Comparison of ENCODE assay signal across 35 cellular contexts in genomic region chr14:43140453-43140852, GRCh38.
A peak's percentile ranks its signal among the peaks of the same experiment; 100 is the strongest.
DNase-seq lines count a peak whose midpoint lies in the region; ATAC-seq, FAIRE-seq and TF ChIP-seq lines count a peak whose summit lies in the region.
"Had no signal": no experiment of that assay in that cellular context is flagged by ENCODE, and none has a peak within 500 bp of the region (broad histone marks: within the 10 kb centered on the region; RNA-seq: fewer than 3 reads in every experiment).

No MANE protein-coding gene starts in this region.

- TF ChIP-seq EP300 in HepG2 (IDR thresholded peaks at IDR 0.05; ENCODE audit: low read depth in 2 of 2, low read length in 2 of 2) (no peak), HepG2 (CRISPR knock-in tag; IDR thresholded peaks at IDR 0.05; ENCODE audit: borderline replicate concordance) (no peak)

- in situ Hi-C loops in HepG2 (cut with HindIII; ENCODE audit: extremely low pct_ligation_motif_present, low pct_unique_long_range_greater_than_20kb): no loop called here

- H3K9ac ChIP-seq in HepG2 (ENCODE audit: insufficient read depth, low read depth, low read length): no peak overlapping the region
- H3K9ac ChIP-seq in Karpas-422 (ENCODE audit: low read length): no peak overlapping the region
- H3K9ac ChIP-seq in SU-DHL-6 (ENCODE audit: low read length): no peak overlapping the region
- H3K9ac ChIP-seq: BLaER1; BLaER1 treated with 17β-estradiol and CSF1 and Interleukin-3, amounts not matched to agents 10 nM and 100 nM had no signal

- TF ChIP-seq POLR2A in HepG2 (IDR thresholded peaks at IDR 0.05; ENCODE audit: insufficient read depth in 1 of 2, low read depth in 2 of 2, low read length in 2 of 2) (no peak), right lobe of liver (IDR thresholded peaks at IDR 0.05) (no peak)

- DNase-seq in HepG2 (ENCODE audit: low spot score) (no peak), right lobe of liver (no peak), Karpas-422 (no peak), urothelium cell line (ENCODE audit: low spot score) (no peak), KG1 (lab: John Stamatoyannopoulos, UW) (no peak), HuH-7.5 (ENCODE audit: low spot score) (no peak), frontal cortex (ENCODE audit: low spot score in 2 of 2) (no peak)
- DNase-seq: 8988T; ACHN; AML-193; BE2C; C1 segment of cervical spinal cord; Caco-2; Calu3; CD4-positive, alpha-beta memory T cell; CD4-positive, alpha-beta T cell; CD4-positive, CD25-positive, alpha-beta regulatory T cell; CD8-positive, alpha-beta memory T cell; CD8-positive, alpha-beta T cell; COR-L47; DMS 273 treated with DMSO at 0.1 percent for 48 hours; DMS153; DMS53; DMS79; DMS79 treated with DMSO at 0.1 percent for 48 hours; DND-41; EL had no signal

- no peaks in the 10 kb centered on the region for H3K27me3 ChIP-seq in HepG2 (ENCODE audit: control insufficient read depth in 1 of 2, insufficient read depth in 2 of 2, low read length in 2 of 2)
- no peaks in the 10 kb centered on the region for H3K27me3 ChIP-seq in right lobe of liver
- H3K27me3 ChIP-seq in Karpas-422 (ENCODE audit: low read length): no peaks in the 10 kb centered on the region
- no peaks in the 10 kb centered on the region for H3K27me3 ChIP-seq in SU-DHL-6 (ENCODE audit: low read length)
- H3K27me3 ChIP-seq: BE2C; BLaER1; BLaER1 treated with 17β-estradiol and CSF1 and Interleukin-3, amounts not matched to agents 10 nM and 100 nM had no signal

- H3K4me2 ChIP-seq in HepG2 (ENCODE audit: low read depth, low read length) (no peak overlapping the region), Karpas-422 (ENCODE audit: low read depth, low read length, poor library complexity, severe bottlenecking) (no peak overlapping the region), SU-DHL-6 (ENCODE audit: low read depth, low read length, poor library complexity, severe bottlenecking) (no peak overlapping the region)
- H3K4me2 ChIP-seq: A549; BLaER1; BLaER1 treated with 17β-estradiol and CSF1 and Interleukin-3, amounts not matched to agents 10 nM and 100 nM had no signal

- H3F3A ChIP-seq in SU-DHL-6 (ENCODE audit: insufficient read depth): no peaks in the 10 kb centered on the region

- 1% methylated on average over 2 of the region's 2 CpGs for WGBS in HepG2 (ENCODE audit: low lambda C conversion rate)
- WGBS in right lobe of liver (ENCODE audit: insufficient coverage, low coverage, low lambda C conversion rate, missing lambda C conversion rate): 36% methylated on average over 2 of the region's 2 CpGs

- intact Hi-C loops in HepG2 (cut with micrococcal nuclease; ENCODE audit: unreplicated experiment): no loop called here
- intact Hi-C loops in right lobe of liver (cut with DNase I): no loop called here

- TF ChIP-seq CTCF in HepG2 (CRISPR knock-in tag; IDR thresholded peaks at IDR 0.05) (no peak), right lobe of liver (IDR thresholded peaks at IDR 0.05) (no peak), SU-DHL-6 (IDR thresholded peaks at IDR 0.05; ENCODE audit: insufficient read depth, low read length, poor library complexity, severe bottlenecking) (no peak)

- FAIRE-seq in HepG2 (lab: Jason Lieb, UNC) (no peak), urothelium cell line (lab: Jason Lieb, UNC) (peak; percentile 35), frontal cortex (lab: Jason Lieb, UNC) (no peak)
- FAIRE-seq: A204.1, A549, D721Med had no signal

- H3K9me2 ChIP-seq in Karpas-422 (replicated peaks; ENCODE audit: insufficient read depth, low read length) (no peaks in the 10 kb centered on the region), SU-DHL-6 (replicated peaks; ENCODE audit: insufficient read depth, low read length) (no peaks in the 10 kb centered on the region)

- BruUV-seq in HepG2 (replicated peaks; lab: Mats Ljungman, UMichigan): no TSS peak

- no peak overlapping the region for H2AFZ ChIP-seq in HepG2 (ENCODE audit: low read length)
- H2AFZ ChIP-seq in Karpas-422 (ENCODE audit: low read length): peak overlapping the region; percentile 13; the same call in 1 of the 2 replicates
- H2AFZ ChIP-seq in SU-DHL-6 (ENCODE audit: low read depth, low read length, severe bottlenecking): peak overlapping the region; percentile 28

- no peak for ATAC-seq in HepG2
- no peak for ATAC-seq in right lobe of liver
- ATAC-seq: A549; CD8-positive, alpha-beta T cell had no signal

- TF ChIP-seq RAD21 in HepG2 (CRISPR knock-in tag; IDR thresholded peaks at IDR 0.05): no peak

- H3K27ac ChIP-seq in HepG2 (ENCODE audit: extremely low read length, insufficient read depth, low read length) (no peak overlapping the region), right lobe of liver (no peak overlapping the region), Karpas-422 (ENCODE audit: low read length) (no peak overlapping the region), SU-DHL-6 (ENCODE audit: low read depth, low read length) (no peak overlapping the region)
- H3K27ac ChIP-seq: 22Rv1; A549; BLaER1; BLaER1 treated with 17β-estradiol and CSF1 and Interleukin-3, amounts not matched to agents 10 nM and 100 nM; C4-2B had no signal

- H4K20me1 ChIP-seq in HepG2 (ENCODE audit: insufficient read depth, low read length): no peaks in the 10 kb centered on the region
- no peaks in the 10 kb centered on the region for H4K20me1 ChIP-seq in Karpas-422 (ENCODE audit: insufficient read depth, low read depth, low read length)
- H4K20me1 ChIP-seq in SU-DHL-6 (ENCODE audit: low read depth, low read length): no peaks in the 10 kb centered on the region
- H4K20me1 ChIP-seq: BLaER1; BLaER1 treated with 17β-estradiol and CSF1 and Interleukin-3, amounts not matched to agents 10 nM and 100 nM had no signal

- H3K4me3 ChIP-seq in HepG2 (replicated peaks in 1 of 3; ENCODE audit: insufficient read depth in 1 of 3, low read depth in 2 of 3, low read length in 3 of 3) (no peak overlapping the region; a peak in 1 of 6 replicates), right lobe of liver (no peak overlapping the region), Karpas-422 (ENCODE audit: low read length) (no peak overlapping the region), SU-DHL-6 (ENCODE audit: insufficient read depth, low read length, poor library complexity, severe bottlenecking) (no peak overlapping the region)
- H3K4me3 ChIP-seq: A549; BLaER1; BLaER1 treated with 17β-estradiol and CSF1 and Interleukin-3, amounts not matched to agents 10 nM and 100 nM had no signal

- H3K36me3 ChIP-seq in HepG2 (replicated peaks in 1 of 2; ENCODE audit: control insufficient read depth in 1 of 2, insufficient read depth in 2 of 2, low read length in 2 of 2): no peaks in the 10 kb centered on the region
- no peaks in the 10 kb centered on the region for H3K36me3 ChIP-seq in right lobe of liver
- H3K36me3 ChIP-seq in Karpas-422 (ENCODE audit: insufficient read depth, low read length): no peaks in the 10 kb centered on the region
- H3K36me3 ChIP-seq in SU-DHL-6 (ENCODE audit: low read length): no peaks in the 10 kb centered on the region
- H3K36me3 ChIP-seq: BE2C; BLaER1; BLaER1 treated with 17β-estradiol and CSF1 and Interleukin-3, amounts not matched to agents 10 nM and 100 nM had no signal

- H3K4me1 ChIP-seq in HepG2 (ENCODE audit: insufficient read depth, low read length) (no peaks in the 10 kb centered on the region), right lobe of liver (no peaks in the 10 kb centered on the region), Karpas-422 (ENCODE audit: low read length) (peaks cover 6% of the 10 kb centered on the region; the same call in 1 of the 2 replicates)
- H3K4me1 ChIP-seq: A549; BE2C; BLaER1; BLaER1 treated with 17β-estradiol and CSF1 and Interleukin-3, amounts not matched to agents 10 nM and 100 nM; Caco-2 had no signal

- H3K79me2 ChIP-seq in HepG2 (ENCODE audit: insufficient read depth, low read length) (no peaks in the 10 kb centered on the region), Karpas-422 (ENCODE audit: low read length) (no peaks in the 10 kb centered on the region), SU-DHL-6 (ENCODE audit: insufficient read depth, low read length) (no peaks in the 10 kb centered on the region)

- CTCF ChIA-PET in HepG2 (lab: Yijun Ruan, JAX; ENCODE audit: low intra/inter-chr PET ratio, low total read pairs): no interaction called here

- H3K9me3 ChIP-seq in HepG2 (ENCODE audit: low read length): peaks cover 90% of the 10 kb centered on the region
- H3K9me3 ChIP-seq in right lobe of liver: no peaks in the 10 kb centered on the region
- H3K9me3 ChIP-seq in Karpas-422 (ENCODE audit: low read length): peaks cover 4% of the 10 kb centered on the region
- H3K9me3 ChIP-seq in SU-DHL-6 (ENCODE audit: insufficient read depth, low read length): no peaks in the 10 kb centered on the region; the same call in 1 of the 2 replicates
- H3K9me3 ChIP-seq: A549, BE2C, Caco-2 had no signal

- POLR2A ChIA-PET in HepG2 (lab: Yijun Ruan, JAX): no interaction called here

TF ChIP-seq in HepG2, 621 proteins besides CTCF, POLR2A, EP300 and RAD21:
- TF ChIP-seq MAFK (conservative IDR thresholded peaks at IDR 0.05 in 1 of 2, IDR thresholded peaks at IDR 0.05 in 1 of 2; ENCODE audit: low read length in 2 of 2) (peak; percentile 50 to 52; a peak in 2 of 4 replicates), ZNF296 (CRISPR knock-in tag; conservative IDR thresholded peaks at IDR 0.05) (no peak), MAFF (IDR thresholded peaks at IDR 0.05; ENCODE audit: low read depth, low read length) (peak; percentile 31; the same call in 1 of the 2 replicates)
